8 cellular contexts compared by ENCODE assay signal in genomic region chr5:40578501-40579451, GRCh38.
DNase-seq lines count a peak whose midpoint lies in the region; ATAC-seq and TF ChIP-seq lines count a peak whose summit lies in the region.

No MANE protein-coding gene starts in this region.

- H3K4me1 ChIP-seq in OCI-LY7 (ENCODE audit: insufficient read depth, low read length, poor library complexity, severe bottlenecking): no peaks in the 10 kb centered on the region

- H3K4me2 ChIP-seq in OCI-LY7 (ENCODE audit: low read length): no peak overlapping the region

- no peaks in the 10 kb centered on the region for H3K36me3 Mint-ChIP-seq in stimulated activated effector memory CD8-positive, alpha-beta T cell treated with anti-CD3 and anti-CD28 coated beads, Interleukin-12 subunit alpha, Interleukin-12 subunit beta, amount 100 ng/mL, for 72 hours

- POLR2A ChIA-PET in OCI-LY7 (lab: Charles Lee): no interaction called here

- no peak overlapping the region for H2AFZ ChIP-seq in OCI-LY7 (ENCODE audit: low read length)

- BruUV-seq in OCI-LY7 (replicated peaks; lab: Mats Ljungman, UMichigan): no TSS peak

- H3K79me2 ChIP-seq in OCI-LY7 (ENCODE audit: insufficient read depth, low read depth, low read length): no peaks in the 10 kb centered on the region

- no peaks in the 10 kb centered on the region for H3K9me3 Mint-ChIP-seq in stimulated activated effector memory CD8-positive, alpha-beta T cell treated with anti-CD3 and anti-CD28 coated beads, Interleukin-12 subunit alpha, Interleukin-12 subunit beta, amount 100 ng/mL, for 72 hours

- no peak overlapping the region for H3K4me3 ChIP-seq in OCI-LY7 (ENCODE audit: low read depth, low read length, poor library complexity, severe bottlenecking)

- ATAC-seq in Right ventricle myocardium superior (ENCODE audit: poor library complexity) (peak; percentile 58), HG03342 (IDR thresholded peaks at IDR 0.05; ENCODE audit: unreplicated experiment) (peak; percentile 86)
- ATAC-seq in stimulated activated effector memory CD8-positive, alpha-beta T cell treated with anti-CD3 and anti-CD28 coated beads, Interleukin-12 subunit alpha, Interleukin-12 subunit beta, amount 100 ng/mL, for 72 hours: peak; percentile 98

- H3K36me3 ChIP-seq in OCI-LY7 (ENCODE audit: insufficient read depth, low read length): no peaks in the 10 kb centered on the region

- H3K4me1 Mint-ChIP-seq in stimulated activated effector memory CD8-positive, alpha-beta T cell treated with anti-CD3 and anti-CD28 coated beads, Interleukin-12 subunit alpha, Interleukin-12 subunit beta, amount 100 ng/mL, for 72 hours: peaks cover 28% of the 10 kb centered on the region

- no peak overlapping the region for H3K27ac ChIP-seq in OCI-LY7 (ENCODE audit: low read depth, low read length, poor library complexity, severe bottlenecking)

- TF ChIP-seq CTCF in OCI-LY7 (conservative IDR thresholded peaks at IDR 0.05; ENCODE audit: low read length): no peak

- peak overlapping the region; percentile 72 for H3K27ac Mint-ChIP-seq in stimulated activated effector memory CD8-positive, alpha-beta T cell treated with anti-CD3 and anti-CD28 coated beads, Interleukin-12 subunit alpha, Interleukin-12 subunit beta, amount 100 ng/mL, for 72 hours

- H4K20me1 ChIP-seq in OCI-LY7 (ENCODE audit: insufficient read depth, low read length): no peaks in the 10 kb centered on the region

- no peaks in the 10 kb centered on the region for H3K9me3 ChIP-seq in OCI-LY7 (ENCODE audit: low read length)

- CTCF ChIA-PET in OCI-LY7 (lab: Charles Lee; ENCODE audit: unreplicated experiment): no interaction called here

- DNase-seq in Right ventricle myocardium superior (peak; percentile 35), cardiac septum (ENCODE audit: low spot score) (no peak), GDM1 (lab: John Stamatoyannopoulos, UW) (no peak), OCI-LY7 (ENCODE audit: low spot score) (no peak), KG1 (lab: John Stamatoyannopoulos, UW) (no peak)
- peak; percentile 24 for DNase-seq in activated T-helper 9 cell treated with anti-CD3 and anti-CD28 coated beads, Interleukin-2, amount 50 U/mL, for 16 hours (ENCODE audit: low read depth)
- peak in 1 of 2 donors; percentile 62 for DNase-seq in stimulated activated effector memory CD8-positive, alpha-beta T cell treated with anti-CD3 and anti-CD28 coated beads, Interleukin-12 subunit alpha, Interleukin-12 subunit beta, amount 100 ng/mL, for 72 hours (ENCODE audit: low spot score in 2 of 2)

- no peaks in the 10 kb centered on the region for H3K9me2 ChIP-seq in OCI-LY7 (ENCODE audit: insufficient read depth, low read length)

- intact Hi-C loops in Right ventricle myocardium superior (cut with DNase I) (no loop called here), cardiac septum (cut with DNase I) (loop anchor here (10.0 kb wide), 1 partner anchor 634 kb away; no protein-coding TSS in a partner anchor), OCI-LY7 (cut with micrococcal nuclease; ENCODE audit: unreplicated experiment) (no loop called here)

- peak overlapping the region; percentile 49 for H3K4me3 Mint-ChIP-seq in stimulated activated effector memory CD8-positive, alpha-beta T cell treated with anti-CD3 and anti-CD28 coated beads, Interleukin-12 subunit alpha, Interleukin-12 subunit beta, amount 100 ng/mL, for 72 hours

Comparison
In these comparisons a context has a peak if more than half of its experiments do, and no peak if none do; other contexts are left out.
1. DNase-seq: peak in Right ventricle myocardium superior (single experiment) and activated T-helper 9 cell treated with anti-CD3 and anti-CD28 coated beads, Interleukin-2, amount 50 U/mL, for 16 hours (single experiment); none in cardiac septum (single experiment), GDM1 (single experiment), OCI-LY7 (single experiment) and KG1 (single experiment).
2. Peak in every context shown above with its lines, with median percentiles within 50 percentile points of each other: ATAC-seq.